Comparison of ENCODE assay signal across 29 cellular contexts in the genomic region with DNA sequence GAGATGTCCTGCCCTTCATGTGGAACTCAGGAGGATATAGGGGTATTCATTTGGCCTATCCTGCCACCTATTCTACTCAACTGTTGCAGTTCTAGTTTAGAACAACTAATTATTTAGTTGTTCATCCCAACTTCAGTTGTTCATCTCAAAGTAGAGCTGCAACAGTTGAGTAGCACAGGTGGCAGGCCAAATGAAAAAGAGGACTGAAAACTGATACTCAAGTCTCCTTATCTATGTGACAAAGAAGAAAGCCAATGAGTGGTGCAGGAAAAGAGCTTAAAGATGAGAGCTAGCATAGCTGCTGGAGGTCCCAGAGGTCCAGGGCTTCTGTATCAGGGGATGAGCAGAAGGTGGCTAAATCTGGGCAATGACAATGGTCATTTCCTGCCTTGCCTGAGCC.
"Had no signal": no experiment of that assay in that cellular context is flagged by ENCODE, and none has a peak within 500 bp of the region (broad histone marks: within the 10 kb centered on the region; RNA-seq: fewer than 3 reads in every experiment).

No MANE protein-coding gene starts in this region.

- H3K9me3 Mint-ChIP-seq: nephron; neural progenitor cell; stimulated activated memory B cell treated with anti-CD40 and anti-IgM and Interleukin-4, amounts not matched to agents 10 μg/mL and 1 μg/mL and 100 μg/mL, for 72 hours; stimulated activated naive CD8-positive, alpha-beta T cell treated with anti-CD3 and anti-CD28 coated beads, Interleukin-15, amount 100 ng/mL, for 72 hours had no signal

- ATAC-seq: natural killer cell; psoas muscle; right cardiac atrium; right lobe of liver; stimulated activated naive CD8-positive, alpha-beta T cell treated with anti-CD3 and anti-CD28 coated beads, Interleukin-15, amount 100 ng/mL, for 72 hours; stimulated activated naive CD8-positive, alpha-beta T cell treated with anti-CD3 and anti-CD28 coated beads, Interleukin-15, Interleukin-2, amounts not matched to agents 100 U/mL and 50 U/mL, for 24 hours; upper lobe of right lung had no signal

- FAIRE-seq: small intestine had no signal

- H3K9me3 ChIP-seq: ovary, psoas muscle, right lobe of liver, sigmoid colon, suprapubic skin, testis, tibial artery, transverse colon, upper lobe of right lung, uterus had no signal

- H3K4me1 ChIP-seq: parathyroid adenoma, psoas muscle, right lobe of liver, suprapubic skin, testis, tibial artery, transverse colon, upper lobe of right lung, uterus had no signal

- H3K9ac ChIP-seq: neural progenitor cell, parathyroid adenoma had no signal

- DNase-seq: natural killer cell; occipital lobe; ovary; posterior cingulate gyrus; psoas muscle; right cardiac atrium; right lobe of liver; sigmoid colon; small intestine; stimulated activated CD4-positive, alpha-beta T cell treated with anti-CD3 and anti-CD28 coated beads, Interleukin-15, amount 100 ng/mL, for 24 hours; stimulated activated CD4-positive, alpha-beta T cell treated with anti-CD3 and anti-CD28 coated beads, Interleukin-2, amount 100 ng/mL, for 24 hours; stimulated activated CD4-positive, alpha-beta T cell treated with anti-CD3 and anti-CD28 coated beads, Interleukin-2, amount 100 ng/mL, for 48 hours; stimulated activated CD4-positive, alpha-beta T cell treated with anti-CD3 and anti-CD28 coated beads, Interleukin-4, amount 100 ng/mL, for 24 hours; stimulated activated naive CD4-positive, alpha-beta T cell; stimulated activated naive CD8-positive, alpha-beta T cell treated with anti-CD3 and anti-CD28 coated beads, Interleukin-15, amount 100 ng/mL, for 72 hours; stimulated activated naive CD8-positive, alpha-beta T cell treated with anti-CD3 and anti-CD28 coated beads, Interleukin-15, Interleukin-2, amounts not matched to agents 100 U/mL and 50 U/mL, for 24 hours; substantia nigra; testis; tibial artery; transverse colon; upper lobe of right lung; uterus had no signal

- H2AFZ ChIP-seq: neural progenitor cell, parathyroid adenoma had no signal

- H3K27ac Mint-ChIP-seq: natural killer cell; nephron; neural progenitor cell; progenitor cell of endocrine pancreas; stimulated activated memory B cell treated with anti-CD40 and anti-IgM and Interleukin-4, amounts not matched to agents 10 μg/mL and 1 μg/mL and 100 μg/mL, for 72 hours; stimulated activated naive CD8-positive, alpha-beta T cell treated with anti-CD3 and anti-CD28 coated beads, Interleukin-15, amount 100 ng/mL, for 72 hours; type B pancreatic cell had no signal

- H3K36me3 ChIP-seq: neural progenitor cell, ovary, right lobe of liver, sigmoid colon, suprapubic skin, tibial artery, transverse colon, upper lobe of right lung, uterus had no signal

- H3K4me2 ChIP-seq: neural progenitor cell had no signal

- H3K36me3 Mint-ChIP-seq: natural killer cell; neural progenitor cell; stimulated activated memory B cell treated with anti-CD40 and anti-IgM and Interleukin-4, amounts not matched to agents 10 μg/mL and 1 μg/mL and 100 μg/mL, for 72 hours; type B pancreatic cell had no signal

- H3K27ac ChIP-seq: neural progenitor cell, ovary, parathyroid adenoma, psoas muscle, right lobe of liver, sigmoid colon, suprapubic skin, testis, tibial artery, transverse colon, upper lobe of right lung, uterus had no signal

- H3K27me3 ChIP-seq: neural progenitor cell, ovary, right lobe of liver, sigmoid colon, suprapubic skin, testis, tibial artery, transverse colon, upper lobe of right lung, uterus had no signal

- H3K4me3 ChIP-seq: neural progenitor cell, ovary, psoas muscle, right lobe of liver, sigmoid colon, suprapubic skin, testis, tibial artery, transverse colon, upper lobe of right lung, uterus had no signal

- H3K4me3 Mint-ChIP-seq: natural killer cell; nephron; neural progenitor cell; stimulated activated memory B cell treated with anti-CD40 and anti-IgM and Interleukin-4, amounts not matched to agents 10 μg/mL and 1 μg/mL and 100 μg/mL, for 72 hours; stimulated activated naive CD8-positive, alpha-beta T cell treated with anti-CD3 and anti-CD28 coated beads, Interleukin-15, amount 100 ng/mL, for 72 hours; type B pancreatic cell had no signal

- H3K79me2 ChIP-seq: parathyroid adenoma had no signal

- H3K4me1 Mint-ChIP-seq: natural killer cell; nephron; stimulated activated memory B cell treated with anti-CD40 and anti-IgM and Interleukin-4, amounts not matched to agents 10 μg/mL and 1 μg/mL and 100 μg/mL, for 72 hours; stimulated activated naive CD8-positive, alpha-beta T cell treated with anti-CD3 and anti-CD28 coated beads, Interleukin-15, amount 100 ng/mL, for 72 hours had no signal
